Comparison of ENCODE assay signal across 13 cellular contexts in genomic region chr9:121884057-121884512, GRCh38.
DNase-seq lines count a peak whose midpoint lies in the region; ATAC-seq and TF ChIP-seq lines count a peak whose summit lies in the region.
"Had no signal": no experiment of that assay in that cellular context is flagged by ENCODE, and none has a peak within 500 bp of the region (broad histone marks: within the 10 kb centered on the region; RNA-seq: fewer than 3 reads in every experiment).

No MANE protein-coding gene starts in this region.

- H3K4me1 Mint-ChIP-seq in T-cell: no peaks in the 10 kb centered on the region

- H3K9me2 ChIP-seq in Karpas-422 (replicated peaks; ENCODE audit: insufficient read depth, low read length): no peaks in the 10 kb centered on the region

- H3K36me3 ChIP-seq in Karpas-422 (ENCODE audit: insufficient read depth, low read length) (no peaks in the 10 kb centered on the region), iPS-15b (ENCODE audit: control insufficient read depth, insufficient read depth, low read length) (no peaks in the 10 kb centered on the region), stomach (no peaks in the 10 kb centered on the region)
- H3K36me3 ChIP-seq: neutrophil had no signal

- H3K9ac ChIP-seq in Karpas-422 (ENCODE audit: low read length) (no peak overlapping the region), iPS-15b (ENCODE audit: low read depth, low read length) (no peak overlapping the region)

- no peak for TF ChIP-seq POLR2A in stomach (IDR thresholded peaks at IDR 0.05)

- no peak overlapping the region for H3K4me3 Mint-ChIP-seq in T-cell

- WGBS in stomach, 5 donors: 71 to 76% (median 74%) methylated on average over 12 of the region's 12 CpGs

- H3K27me3 ChIP-seq in Karpas-422 (ENCODE audit: low read length) (no peaks in the 10 kb centered on the region), iPS-15b (ENCODE audit: control insufficient read depth, insufficient read depth, low read length) (no peaks in the 10 kb centered on the region), stomach (no peaks in the 10 kb centered on the region)
- H3K27me3 ChIP-seq: neutrophil had no signal

- CTCF ChIA-PET in T-cell (lab: Charles Lee): no interaction called here

- H3K4me1 ChIP-seq in Karpas-422 (ENCODE audit: low read length) (peaks cover 24% of the 10 kb centered on the region), iPS-15b (ENCODE audit: control insufficient read depth, insufficient read depth, low read length) (peaks cover 12% of the 10 kb centered on the region), stomach (no peaks in the 10 kb centered on the region)

- no peak for ATAC-seq in T-cell (replicated peaks in 1 of 4)

- no peak overlapping the region for H2AFZ ChIP-seq in Karpas-422 (ENCODE audit: low read length)

- no peaks in the 10 kb centered on the region for H3K36me3 Mint-ChIP-seq in T-cell

- no peaks in the 10 kb centered on the region for H4K20me1 ChIP-seq in Karpas-422 (ENCODE audit: insufficient read depth, low read depth, low read length)

- no peak overlapping the region for H3K27ac Mint-ChIP-seq in T-cell

- H3K4me3 ChIP-seq in Karpas-422 (ENCODE audit: low read length) (no peak overlapping the region), iPS-15b (ENCODE audit: low read depth, low read length) (peak overlapping the region; percentile 11), stomach (no peak overlapping the region)

- POLR2A ChIA-PET in T-cell (lab: Charles Lee): no interaction called here

- no peak for TF ChIP-seq CTCF in stomach (IDR thresholded peaks at IDR 0.05)

- intact Hi-C loops in stomach (cut with DNase I; ENCODE audit: low total_unique reads): no loop called here

- H3K9me3 Mint-ChIP-seq in T-cell: no peaks in the 10 kb centered on the region

- peak overlapping the region; percentile 19 for H3K4me2 ChIP-seq in Karpas-422 (ENCODE audit: low read depth, low read length, poor library complexity, severe bottlenecking)

- H3K79me2 ChIP-seq in Karpas-422 (ENCODE audit: low read length): no peaks in the 10 kb centered on the region

- H3K27ac ChIP-seq in Karpas-422 (ENCODE audit: low read length) (no peak overlapping the region), stomach (no peak overlapping the region)
- H3K27ac ChIP-seq: neutrophil had no signal

- no peak for DNase-seq in Karpas-422
- peak; percentile 84 for DNase-seq in astrocyte of the hippocampus (ENCODE audit: low read depth, low spot score)
- DNase-seq in renal cortical epithelial cell (ENCODE audit: low read depth): peak; percentile 65
- no peak for DNase-seq in activated CD4-positive, CD25-positive, alpha-beta regulatory T cell (lab: John Stamatoyannopoulos, UW)
- no peak for DNase-seq in epidermal melanocyte (ENCODE audit: insufficient read length, low spot score)
- no peak for DNase-seq in T-cell
- DNase-seq in stomach: no peak
- DNase-seq: activated CD8-positive, alpha-beta memory T cell treated with anti-CD3 and anti-CD28 coated beads, Interleukin-2, amount 50 U/mL, for 4 hours; NCI-H2107; RPMI8226; stimulated activated naive CD4-positive, alpha-beta T cell had no signal

- no peaks in the 10 kb centered on the region for H3K9me3 ChIP-seq in Karpas-422 (ENCODE audit: low read length)
- no peaks in the 10 kb centered on the region for H3K9me3 ChIP-seq in iPS-15b (ENCODE audit: control insufficient read depth, insufficient read depth, low read length)
- H3K9me3 ChIP-seq in stomach: no peaks in the 10 kb centered on the region
- H3K9me3 ChIP-seq: neutrophil had no signal

- TF ChIP-seq EP300 in stomach (IDR thresholded peaks at IDR 0.05): no peak

- no peaks in the 10 kb centered on the region for H3K27me3 Mint-ChIP-seq in T-cell

Comparison
In these comparisons a context has a peak if more than half of its experiments do, and no peak if none do; other contexts are left out.
1. DNase-seq: peak in astrocyte of the hippocampus (single experiment) and renal cortical epithelial cell (single experiment); none in Karpas-422 (single experiment), activated CD4-positive, CD25-positive, alpha-beta regulatory T cell (0 of 4), epidermal melanocyte (single experiment), T-cell (0 of 34) and stomach (single experiment).